ENCODE assay signal across 22 cellular contexts in the genomic region with DNA sequence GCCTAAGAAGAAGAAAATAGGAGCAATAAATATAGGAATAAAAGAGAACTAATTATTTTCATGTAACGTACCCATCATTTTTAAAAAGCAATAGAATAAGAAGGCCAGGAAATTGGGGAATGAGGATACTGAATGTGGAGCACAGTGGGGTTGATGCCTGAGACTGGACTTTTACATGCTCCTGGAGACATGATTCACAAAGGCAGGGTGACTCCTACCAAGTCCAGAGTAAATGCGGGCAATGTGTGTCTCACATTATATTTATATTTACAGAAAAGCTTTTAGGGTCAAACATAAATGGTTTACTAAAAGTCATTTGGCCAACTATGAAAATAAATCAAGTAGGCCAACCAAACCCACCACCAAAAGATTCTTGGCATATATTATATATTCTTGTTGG.
A peak's percentile ranks its signal among the peaks of the same experiment; 100 is the strongest.
DNase-seq lines count a peak whose midpoint lies in the region; ATAC-seq and TF ChIP-seq lines count a peak whose summit lies in the region.
"Had no signal": no experiment of that assay in that cellular context is flagged by ENCODE, and none has a peak within 500 bp of the region (broad histone marks: within the 10 kb centered on the region; RNA-seq: fewer than 3 reads in every experiment).

No MANE protein-coding gene starts in this region.

- 42 to 50% methylated on average over 2 of the region's 2 CpGs for WGBS in gastroesophageal sphincter (ENCODE audit: low coverage in 1 of 2), 2 donors

- ATAC-seq in SK-N-SH treated with all-trans-retinoic acid at 6 μM for 48 hours = peak; percentile 71
- ATAC-seq in gastroesophageal sphincter = no peak
- ATAC-seq: naive thymus-derived CD4-positive, alpha-beta T cell; upper lobe of right lung had no signal

- no peak for TF ChIP-seq POLR2A in gastroesophageal sphincter (IDR thresholded peaks at IDR 0.05)

- H3K36me3 ChIP-seq in gastroesophageal sphincter (no peaks in the 10 kb centered on the region), tibial artery (no peaks in the 10 kb centered on the region)
- H3K36me3 ChIP-seq: esophagus squamous epithelium, upper lobe of right lung had no signal

- H3K9me3 ChIP-seq in gastroesophageal sphincter = no peaks in the 10 kb centered on the region
- no peaks in the 10 kb centered on the region for H3K9me3 ChIP-seq in tibial artery
- H3K9me3 ChIP-seq: esophagus squamous epithelium, upper lobe of right lung had no signal

- DNase-seq in HCEC 1CT = peak; percentile 55
- DNase-seq in tibial artery = no peak
- no peak for DNase-seq in NCI-H2029 (lab: John Stamatoyannopoulos, UW)
- no peak for DNase-seq in GF-D8 (lab: John Stamatoyannopoulos, UW)
- DNase-seq in GM13977 (ENCODE audit: low spot score) = no peak
- DNase-seq: activated CD4-positive, alpha-beta T cell treated with anti-CD3 and anti-CD28 coated beads for 48 hours; CD4-positive, alpha-beta T cell; DMS 273 treated with DMSO at 0.1 percent for 48 hours; esophagus squamous epithelium; glutamatergic neuron; left cardiac atrium; mesendoderm; naive thymus-derived CD4-positive, alpha-beta T cell; NCI-H1048; NCI-H1930; NCI-H2227 treated with DMSO at 0.1 percent for 48 hours; NCI-H748 treated with DMSO at 0.1 percent for 48 hours; SHP77; upper lobe of right lung had no signal

- no peaks in the 10 kb centered on the region for H3K27me3 ChIP-seq in gastroesophageal sphincter
- no peaks in the 10 kb centered on the region for H3K27me3 ChIP-seq in tibial artery
- H3K27me3 ChIP-seq: esophagus squamous epithelium, upper lobe of right lung had no signal

- intact Hi-C loops in tibial artery (cut with DNase I; ENCODE audit: low total_unique reads) = no loop called here

- peak overlapping the region in 3 of 4 donors; percentile 19 to 35 (median 28) for H3K27ac ChIP-seq in gastroesophageal sphincter
- peak overlapping the region; percentile 18 to 27 for H3K27ac ChIP-seq in tibial artery
- H3K27ac ChIP-seq: KMS-11, upper lobe of right lung had no signal

- no peak overlapping the region for H3K4me3 ChIP-seq in gastroesophageal sphincter
- no peak overlapping the region for H3K4me3 ChIP-seq in tibial artery
- H3K4me3 ChIP-seq: esophagus squamous epithelium, upper lobe of right lung had no signal

- H3K4me1 ChIP-seq in gastroesophageal sphincter = peaks cover 0 to 13% (median 10%) of the 10 kb centered on the region in 3 donors
- peaks cover 0 to 12% (median 5%) of the 10 kb centered on the region in 4 donors for H3K4me1 ChIP-seq in tibial artery
- H3K4me1 ChIP-seq: esophagus squamous epithelium, upper lobe of right lung had no signal

- no peak for TF ChIP-seq EP300 in gastroesophageal sphincter (IDR thresholded peaks at IDR 0.05)

- in situ Hi-C loops in GM13977 (cut with MboI; ENCODE audit: low pct_unique_long_range_greater_than_20kb, low sequenced_read_pairs, unreplicated experiment) = no loop called here

- TF ChIP-seq CTCF in gastroesophageal sphincter (IDR thresholded peaks at IDR 0.05) = no peak
- no peak for TF ChIP-seq CTCF in tibial artery (IDR thresholded peaks at IDR 0.05)
- TF ChIP-seq CTCF in GM13977 (IDR thresholded peaks at IDR 0.05; ENCODE audit: extremely low read depth, insufficient read depth, missing control alignments) = no peak

TF ChIP-seq in SK-N-SH treated with all-trans-retinoic acid at 6 μM for 48 hours, 23 proteins besides CTCF, POLR2A, EP300 and RAD21:
- TF ChIP-seq ZNF70 (CRISPR knock-in tag; IDR thresholded peaks at IDR 0.05) (no peak), OSR1 (CRISPR knock-in tag; IDR thresholded peaks at IDR 0.05) (no peak), ZNF8 (CRISPR knock-in tag; IDR thresholded peaks at IDR 0.05) (no peak), CSDC2 (CRISPR knock-in tag; IDR thresholded peaks at IDR 0.05) (no peak), TOX (CRISPR knock-in tag; IDR thresholded peaks at IDR 0.05; ENCODE audit: borderline replicate concordance) (no peak), BACH2 (CRISPR knock-in tag; IDR thresholded peaks at IDR 0.05; ENCODE audit: borderline replicate concordance) (no peak), RARB (CRISPR knock-in tag; IDR thresholded peaks at IDR 0.05) (no peak), GLIS3 (CRISPR knock-in tag; IDR thresholded peaks at IDR 0.05) (no peak), PPARA (CRISPR knock-in tag; IDR thresholded peaks at IDR 0.05; ENCODE audit: borderline replicate concordance) (no peak)
- TF ChIP-seq, protein P1, sequence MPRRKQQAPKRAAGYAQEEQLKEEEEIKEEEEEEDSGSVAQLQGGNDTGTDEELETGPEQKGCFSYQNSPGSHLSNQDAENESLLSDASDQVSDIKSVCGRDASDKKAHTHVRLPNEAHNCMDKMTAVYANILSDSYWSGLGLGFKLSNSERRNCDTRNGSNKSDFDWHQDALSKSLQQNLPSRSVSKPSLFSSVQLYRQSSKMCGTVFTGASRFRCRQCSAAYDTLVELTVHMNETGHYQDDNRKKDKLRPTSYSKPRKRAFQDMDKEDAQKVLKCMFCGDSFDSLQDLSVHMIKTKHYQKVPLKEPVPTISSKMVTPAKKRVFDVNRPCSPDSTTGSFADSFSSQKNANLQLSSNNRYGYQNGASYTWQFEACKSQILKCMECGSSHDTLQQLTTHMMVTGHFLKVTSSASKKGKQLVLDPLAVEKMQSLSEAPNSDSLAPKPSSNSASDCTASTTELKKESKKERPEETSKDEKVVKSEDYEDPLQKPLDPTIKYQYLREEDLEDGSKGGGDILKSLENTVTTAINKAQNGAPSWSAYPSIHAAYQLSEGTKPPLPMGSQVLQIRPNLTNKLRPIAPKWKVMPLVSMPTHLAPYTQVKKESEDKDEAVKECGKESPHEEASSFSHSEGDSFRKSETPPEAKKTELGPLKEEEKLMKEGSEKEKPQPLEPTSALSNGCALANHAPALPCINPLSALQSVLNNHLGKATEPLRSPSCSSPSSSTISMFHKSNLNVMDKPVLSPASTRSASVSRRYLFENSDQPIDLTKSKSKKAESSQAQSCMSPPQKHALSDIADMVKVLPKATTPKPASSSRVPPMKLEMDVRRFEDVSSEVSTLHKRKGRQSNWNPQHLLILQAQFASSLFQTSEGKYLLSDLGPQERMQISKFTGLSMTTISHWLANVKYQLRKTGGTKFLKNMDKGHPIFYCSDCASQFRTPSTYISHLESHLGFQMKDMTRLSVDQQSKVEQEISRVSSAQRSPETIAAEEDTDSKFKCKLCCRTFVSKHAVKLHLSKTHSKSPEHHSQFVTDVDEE (CRISPR knock-in tag; IDR thresholded peaks at IDR 0.05) = no peak
- TF ChIP-seq, protein P2, sequence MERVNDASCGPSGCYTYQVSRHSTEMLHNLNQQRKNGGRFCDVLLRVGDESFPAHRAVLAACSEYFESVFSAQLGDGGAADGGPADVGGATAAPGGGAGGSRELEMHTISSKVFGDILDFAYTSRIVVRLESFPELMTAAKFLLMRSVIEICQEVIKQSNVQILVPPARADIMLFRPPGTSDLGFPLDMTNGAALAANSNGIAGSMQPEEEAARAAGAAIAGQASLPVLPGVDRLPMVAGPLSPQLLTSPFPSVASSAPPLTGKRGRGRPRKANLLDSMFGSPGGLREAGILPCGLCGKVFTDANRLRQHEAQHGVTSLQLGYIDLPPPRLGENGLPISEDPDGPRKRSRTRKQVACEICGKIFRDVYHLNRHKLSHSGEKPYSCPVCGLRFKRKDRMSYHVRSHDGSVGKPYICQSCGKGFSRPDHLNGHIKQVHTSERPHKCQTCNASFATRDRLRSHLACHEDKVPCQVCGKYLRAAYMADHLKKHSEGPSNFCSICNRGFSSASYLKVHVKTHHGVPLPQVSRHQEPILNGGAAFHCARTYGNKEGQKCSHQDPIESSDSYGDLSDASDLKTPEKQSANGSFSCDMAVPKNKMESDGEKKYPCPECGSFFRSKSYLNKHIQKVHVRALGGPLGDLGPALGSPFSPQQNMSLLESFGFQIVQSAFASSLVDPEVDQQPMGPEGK (CRISPR knock-in tag; IDR thresholded peaks at IDR 0.05; ENCODE audit: borderline replicate concordance) = no peak
- TF ChIP-seq, protein P3, sequence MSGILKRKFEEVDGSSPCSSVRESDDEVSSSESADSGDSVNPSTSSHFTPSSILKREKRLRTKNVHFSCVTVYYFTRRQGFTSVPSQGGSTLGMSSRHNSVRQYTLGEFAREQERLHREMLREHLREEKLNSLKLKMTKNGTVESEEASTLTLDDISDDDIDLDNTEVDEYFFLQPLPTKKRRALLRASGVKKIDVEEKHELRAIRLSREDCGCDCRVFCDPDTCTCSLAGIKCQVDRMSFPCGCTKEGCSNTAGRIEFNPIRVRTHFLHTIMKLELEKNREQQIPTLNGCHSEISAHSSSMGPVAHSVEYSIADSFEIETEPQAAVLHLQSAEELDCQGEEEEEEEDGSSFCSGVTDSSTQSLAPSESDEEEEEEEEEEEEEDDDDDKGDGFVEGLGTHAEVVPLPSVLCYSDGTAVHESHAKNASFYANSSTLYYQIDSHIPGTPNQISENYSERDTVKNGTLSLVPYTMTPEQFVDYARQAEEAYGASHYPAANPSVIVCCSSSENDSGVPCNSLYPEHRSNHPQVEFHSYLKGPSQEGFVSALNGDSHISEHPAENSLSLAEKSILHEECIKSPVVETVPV (CRISPR knock-in tag; IDR thresholded peaks at IDR 0.05) = no peak
